Comparison of ENCODE assay signal across 24 cellular contexts in the genomic region with DNA sequence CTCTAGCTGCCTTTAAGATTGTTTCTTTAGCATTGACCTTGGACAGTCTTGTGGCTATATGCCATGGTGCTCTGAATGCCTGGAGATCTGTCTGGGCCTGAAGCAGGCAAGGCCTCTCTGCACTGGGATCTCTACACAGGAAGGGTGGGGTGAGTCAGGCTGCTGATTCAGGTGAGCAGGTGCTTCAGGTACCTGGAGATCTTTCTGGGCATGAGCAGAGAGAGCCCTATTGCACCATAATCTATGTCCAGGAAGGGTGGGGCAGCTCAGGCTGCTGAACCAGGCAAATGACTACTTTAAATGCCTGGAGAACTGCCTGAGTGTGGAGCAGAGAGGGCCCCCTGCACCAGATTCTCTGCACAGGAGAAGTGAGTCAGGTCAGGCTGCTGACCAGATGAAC.
"Had no signal": no experiment of that assay in that cellular context is flagged by ENCODE, and none has a peak within 500 bp of the region (broad histone marks: within the 10 kb centered on the region; RNA-seq: fewer than 3 reads in every experiment).

No MANE protein-coding gene starts in this region.

- H3K27ac ChIP-seq: cardiac muscle cell, coronary artery, heart right ventricle, neutrophil, ovary, right lobe of liver, testis, transverse colon had no signal

- H3K36me3 ChIP-seq: cardiac muscle cell, heart right ventricle, neutrophil, ovary, right lobe of liver, transverse colon had no signal

- H3K4me1 ChIP-seq: heart right ventricle, right lobe of liver, testis, transverse colon had no signal

- H3K4me3 ChIP-seq: cardiac muscle cell, coronary artery, heart right ventricle, ovary, right lobe of liver, skin epidermis, testis, transverse colon had no signal

- H3K27me3 ChIP-seq: cardiac muscle cell, heart right ventricle, neutrophil, ovary, right lobe of liver, testis, transverse colon had no signal

- H3K9me3 ChIP-seq: neutrophil, ovary, right lobe of liver, testis had no signal

- DNase-seq: activated B cell treated with CpG ODN at 0.5 μM for 24 hours; activated CD4-positive, alpha-beta T cell treated with anti-CD3 and anti-CD28 coated beads for 36 hours; activated CD8-positive, alpha-beta memory T cell treated with anti-CD3 and anti-CD28 coated beads, Interleukin-2, amount 10 ng/mL, durations not matched to agents 7 days and 5 days; activated CD8-positive, alpha-beta T cell treated with anti-CD3 and anti-CD28 coated beads, Interleukin-2, amount 10 ng/mL, durations not matched to agents 7 days and 5 days; activated T-cell treated with anti-CD3 and anti-CD28 coated beads, Interleukin-2, amount 50 U/mL, for 48 hours; anterior cingulate cortex; cerebellar nuclear complex; effector memory CD8-positive, alpha-beta T cell; heart right ventricle; left cardiac atrium; naive B cell; nephron progenitor cell; ovary; right lobe of liver; stimulated activated CD4-positive, alpha-beta T cell treated with anti-CD3 and anti-CD28 coated beads, Interleukin-12 subunit alpha, Interleukin-12 subunit beta, amount 100 ng/mL, for 4 hours; stimulated activated CD4-positive, alpha-beta T cell treated with anti-CD3 and anti-CD28 coated beads, Interleukin-4, amount 100 ng/mL, for 1 hour; stimulated activated naive CD8-positive, alpha-beta T cell treated with anti-CD3 and anti-CD28 coated beads, Interleukin-15, Interleukin-2, amounts not matched to agents 100 U/mL and 50 U/mL, for 24 hours; T-cell; testis; transverse colon had no signal

- ATAC-seq: activated CD4-positive, alpha-beta T cell treated with anti-CD3 and anti-CD28 coated beads for 36 hours; activated CD8-positive, alpha-beta memory T cell treated with anti-CD3 and anti-CD28 coated beads, Interleukin-2, amount 10 ng/mL, durations not matched to agents 7 days and 5 days; activated CD8-positive, alpha-beta T cell treated with anti-CD3 and anti-CD28 coated beads, Interleukin-2, amount 10 ng/mL, durations not matched to agents 7 days and 5 days; effector memory CD8-positive, alpha-beta T cell; heart right ventricle; left cardiac atrium; right lobe of liver; stimulated activated naive CD8-positive, alpha-beta T cell treated with anti-CD3 and anti-CD28 coated beads, Interleukin-15, Interleukin-2, amounts not matched to agents 100 U/mL and 50 U/mL, for 24 hours; T-cell had no signal
